In the genomic region with DNA sequence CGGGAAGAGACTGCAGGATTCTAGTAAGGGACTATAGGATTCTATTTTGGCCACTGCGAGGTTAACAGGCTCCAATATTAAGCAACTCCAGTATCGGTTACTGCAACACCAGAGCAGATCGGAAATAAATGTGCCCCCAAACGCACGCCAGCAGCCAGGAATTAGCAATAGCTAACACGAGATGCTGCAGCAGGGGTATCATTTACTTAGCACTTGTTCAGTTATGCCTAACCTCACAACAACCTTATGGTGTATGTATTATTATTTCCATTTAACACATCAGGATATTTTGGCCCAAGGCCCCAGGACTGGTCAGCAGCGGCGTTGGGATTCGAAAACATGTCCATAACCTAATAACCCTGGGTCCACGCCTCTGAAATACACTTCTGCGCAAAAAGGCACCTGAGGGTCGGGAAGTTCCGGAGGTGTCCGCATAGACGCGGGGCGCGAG, we compare ENCODE assay signal across 1 cellular context.
A peak's percentile ranks its signal among the peaks of the same experiment; 100 is the strongest.
TF ChIP-seq lines count a peak whose summit lies in the region.

No MANE protein-coding gene starts in this region.

TF ChIP-seq in HEK293, 187 proteins besides CTCF, POLR2A, EP300 and RAD21 (continued from another document):
- TF ChIP-seq ZNF692 (tag by site-specific recombination; IDR thresholded peaks at IDR 0.05) (0 out of 2 replicates have a peak, but pooled peaks have one; percentile 2), REPIN1 (tag by site-specific recombination; IDR thresholded peaks at IDR 0.05; ENCODE audit: low read depth) (0 out of 2 replicates have a peak, but pooled peaks have one; percentile 31), ZBTB48 (tag by site-specific recombination; IDR thresholded peaks at IDR 0.05) (peak; percentile 58; the same call in 1 of the 2 replicates), ZBTB20 (tag by site-specific recombination; IDR thresholded peaks at IDR 0.05) (peak; percentile 35; the same call in 1 of the 2 replicates), ZNF776 (tag by site-specific recombination; IDR thresholded peaks at IDR 0.05; ENCODE audit: borderline replicate concordance) (no peak), ZNF24 (tag by site-specific recombination; IDR thresholded peaks at IDR 0.05) (no peak), SCRT2 (tag by site-specific recombination; IDR thresholded peaks at IDR 0.05) (no peak; the same call in none of the 2 replicates), ZNF26 (tag by site-specific recombination; IDR thresholded peaks at IDR 0.05) (no peak), ZFP37 (tag by site-specific recombination; IDR thresholded peaks at IDR 0.05) (0 out of 2 replicates have a peak, but pooled peaks have one; percentile 25), ZNF214 (tag by site-specific recombination; IDR thresholded peaks at IDR 0.05; ENCODE audit: borderline replicate concordance) (no peak), ZNF138 (tag by site-specific recombination; IDR thresholded peaks at IDR 0.05; ENCODE audit: borderline replicate concordance) (no peak), ZNF133 (tag by site-specific recombination; IDR thresholded peaks at IDR 0.05) (no peak), MZF1 (tag by site-specific recombination; IDR thresholded peaks at IDR 0.05; ENCODE audit: borderline replicate concordance) (peak; percentile 7; the same call in 1 of the 2 replicates), ZNF600 (tag by site-specific recombination; IDR thresholded peaks at IDR 0.05) (0 out of 2 replicates have a peak, but pooled peaks have one; percentile 6), ZNF837 (tag by site-specific recombination; IDR thresholded peaks at IDR 0.05) (no peak), BCL11A (tag by site-specific recombination; IDR thresholded peaks at IDR 0.05; ENCODE audit: low read depth) (no peak), ZNF335 (tag by site-specific recombination; conservative IDR thresholded peaks at IDR 0.05) (peak; percentile 75), PRDM2 (tag by site-specific recombination; IDR thresholded peaks at IDR 0.05; ENCODE audit: borderline replicate concordance) (no peak), ZNF530 (tag by site-specific recombination; IDR thresholded peaks at IDR 0.05; ENCODE audit: low read depth) (no peak), ZBTB17 (tag by site-specific recombination; IDR thresholded peaks at IDR 0.05) (peak; percentile 78), ZNF146 (tag by site-specific recombination; IDR thresholded peaks at IDR 0.05) (no peak), ZXDB (tag by site-specific recombination; IDR thresholded peaks at IDR 0.05) (no peak), YY1 (tag by site-specific recombination; IDR thresholded peaks at IDR 0.05) (no peak), ZNF473 (tag by site-specific recombination; IDR thresholded peaks at IDR 0.05) (no peak), SP7 (tag by site-specific recombination; IDR thresholded peaks at IDR 0.05) (no peak)
- TF ChIP-seq, protein P1, sequence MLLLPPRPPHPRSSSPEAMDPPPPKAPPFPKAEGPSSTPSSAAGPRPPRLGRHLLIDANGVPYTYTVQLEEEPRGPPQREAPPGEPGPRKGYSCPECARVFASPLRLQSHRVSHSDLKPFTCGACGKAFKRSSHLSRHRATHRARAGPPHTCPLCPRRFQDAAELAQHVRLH (tag by site-specific recombination; IDR thresholded peaks at IDR 0.05), result no peak
- TF ChIP-seq, protein P2, sequence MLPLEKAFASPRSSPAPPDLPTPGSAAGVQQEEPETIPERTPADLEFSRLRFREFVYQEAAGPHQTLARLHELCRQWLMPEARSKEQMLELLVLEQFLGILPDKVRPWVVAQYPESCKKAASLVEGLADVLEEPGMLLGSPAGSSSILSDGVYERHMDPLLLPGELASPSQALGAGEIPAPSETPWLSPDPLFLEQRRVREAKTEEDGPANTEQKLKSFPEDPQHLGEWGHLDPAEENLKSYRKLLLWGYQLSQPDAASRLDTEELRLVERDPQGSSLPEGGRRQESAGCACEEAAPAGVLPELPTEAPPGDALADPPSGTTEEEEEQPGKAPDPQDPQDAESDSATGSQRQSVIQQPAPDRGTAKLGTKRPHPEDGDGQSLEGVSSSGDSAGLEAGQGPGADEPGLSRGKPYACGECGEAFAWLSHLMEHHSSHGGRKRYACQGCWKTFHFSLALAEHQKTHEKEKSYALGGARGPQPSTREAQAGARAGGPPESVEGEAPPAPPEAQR (tag by site-specific recombination; IDR thresholded peaks at IDR 0.05), result no peak
